In the genomic region with DNA sequence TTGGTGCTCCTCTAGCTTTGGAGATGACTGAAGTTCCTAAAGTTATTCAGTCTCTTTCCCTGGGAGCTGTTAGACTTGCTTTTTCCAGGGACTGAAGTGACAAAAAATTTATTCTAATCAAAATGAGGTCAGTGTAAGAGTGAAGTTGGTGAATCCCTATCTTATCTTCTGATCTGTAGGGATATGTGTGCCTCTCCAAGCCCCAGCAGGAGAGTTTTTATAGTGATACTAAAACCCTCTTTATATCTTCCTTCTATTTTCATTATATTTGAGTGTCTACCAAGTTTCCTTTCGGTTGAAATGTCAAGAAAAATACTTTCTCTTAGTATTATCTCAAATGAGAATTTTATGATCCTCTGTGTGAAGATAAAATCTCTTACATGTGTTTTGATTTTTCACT, we compare ENCODE assay signal across 24 cellular contexts. TPM values are rescaled to one million over a fixed set of nuclear protein-coding genes. Genes with fewer than 3 reads are reported as not detected.
DNase-seq lines count a peak whose midpoint lies in the region; ATAC-seq, FAIRE-seq and TF ChIP-seq lines count a peak whose summit lies in the region.
"Had no signal": no experiment of that assay in that cellular context is flagged by ENCODE, and none has a peak within 500 bp of the region (broad histone marks: within the 10 kb centered on the region; RNA-seq: fewer than 3 reads in every experiment).

No MANE protein-coding gene starts in this region.

- CTCF ChIA-PET in HEK293 (lab: Yijun Ruan, JAX): no interaction called here

- H3K9ac ChIP-seq in parathyroid adenoma: no peak overlapping the region
- H3K9ac ChIP-seq: BLaER1 treated with 17β-estradiol and CSF1 and Interleukin-3, amounts not matched to agents 10 nM and 100 nM; KMS-11 had no signal

- no peak overlapping the region for H2AFZ ChIP-seq in parathyroid adenoma

- H3K4me3 ChIP-seq in HEK293 (ENCODE audit: low read depth, low read length): no peak overlapping the region
- H3K4me3 ChIP-seq in parathyroid adenoma (ENCODE audit: low read depth, low read length): no peak overlapping the region
- H3K4me3 ChIP-seq: BLaER1 treated with 17β-estradiol and CSF1 and Interleukin-3, amounts not matched to agents 10 nM and 100 nM; Peyer's patch; SJCRH30 had no signal

- no peaks in the 10 kb centered on the region for H3K27me3 ChIP-seq in parathyroid adenoma (ENCODE audit: control insufficient read depth, insufficient read depth, low read length)
- H3K27me3 ChIP-seq: BLaER1 treated with 17β-estradiol and CSF1 and Interleukin-3, amounts not matched to agents 10 nM and 100 nM; Peyer's patch; SJCRH30 had no signal

- intact Hi-C loops in left colon (cut with DNase I, micrococcal nuclease): no loop called here

- no peaks in the 10 kb centered on the region for H3K36me3 ChIP-seq in HEK293 (ENCODE audit: control insufficient read depth in 2 of 2, insufficient read depth in 1 of 2, low read length in 2 of 2)
- H3K36me3 ChIP-seq in parathyroid adenoma (ENCODE audit: control insufficient read depth, insufficient read depth, low read length): no peaks in the 10 kb centered on the region
- H3K36me3 ChIP-seq: Peyer's patch, SJCRH30 had no signal

- no peak for DNase-seq in left colon
- no peak for DNase-seq in NCI-H128 (lab: John Stamatoyannopoulos, UW; ENCODE audit: unreplicated experiment)
- DNase-seq in DMS53 (lab: John Stamatoyannopoulos, UW): no peak
- no peak for DNase-seq in COLO668 (lab: John Stamatoyannopoulos, UW; ENCODE audit: unreplicated experiment)
- DNase-seq: Calu3; CD8-positive, alpha-beta T cell; DMS153; GDM1; GOT3; HCEC 1CT; IMR-90; MV-4-11; NCI-H1417 treated with DMSO at 0.1 percent for 48 hours; NCI-H187 treated with DMSO at 0.1 percent for 48 hours; NCI-H774; Peyer's patch; SJCRH30 had no signal

- TF ChIP-seq CTCF in HEK293 (tag by site-specific recombination; IDR thresholded peaks at IDR 0.05) (no peak), parathyroid adenoma (IDR thresholded peaks at IDR 0.05) (no peak)

- POLR2A ChIA-PET in HEK293 (lab: Yijun Ruan, JAX): interaction anchor here (1.5 kb wide), 1 partner anchor 19 kb away, joined by 12 read pairs; a partner anchor contains a TSS

- ATAC-seq in left colon: peak; percentile 34
- ATAC-seq: CD8-positive, alpha-beta T cell had no signal

- H3K9me3 ChIP-seq in HEK293 (ENCODE audit: control insufficient read depth, insufficient read depth, low read depth, low read length): no peaks in the 10 kb centered on the region
- H3K9me3 ChIP-seq in parathyroid adenoma (ENCODE audit: control insufficient read depth, low read length): no peaks in the 10 kb centered on the region
- H3K9me3 ChIP-seq: BLaER1 treated with 17β-estradiol and CSF1 and Interleukin-3, amounts not matched to agents 10 nM and 100 nM; Peyer's patch; SJCRH30 had no signal

- H3K4me2 ChIP-seq in parathyroid adenoma (ENCODE audit: low read length): peak overlapping the region; percentile 28
- H3K4me2 ChIP-seq: KMS-11 had no signal

- peak; percentile 71 for FAIRE-seq in TTC549 (lab: Jason Lieb, UNC)
- FAIRE-seq: GM19239 had no signal

- H3K79me2 ChIP-seq in parathyroid adenoma: peaks cover 1% of the 10 kb centered on the region

- H3K4me1 ChIP-seq in HEK293 (ENCODE audit: control insufficient read depth, insufficient read depth, low read length) (peaks cover 33% of the 10 kb centered on the region), parathyroid adenoma (no peaks in the 10 kb centered on the region)
- H3K4me1 ChIP-seq: SJCRH30 had no signal

- H3K27ac ChIP-seq in HEK293 (ENCODE audit: extremely low read depth, low read depth, low read length) (peak overlapping the region; percentile 44), parathyroid adenoma (no peak overlapping the region)
- H3K27ac ChIP-seq: BLaER1 treated with 17β-estradiol and CSF1 and Interleukin-3, amounts not matched to agents 10 nM and 100 nM; KMS-11; Peyer's patch; SJCRH30 had no signal

TF ChIP-seq in HEK293, 187 proteins besides CTCF, POLR2A, EP300 and RAD21 (continues in another document):
- TF ChIP-seq ZXDB (tag by site-specific recombination; IDR thresholded peaks at IDR 0.05) (peak; percentile 78), ZNF19 (tag by site-specific recombination; IDR thresholded peaks at IDR 0.05; ENCODE audit: low read depth) (no peak), EGR2 (tag by site-specific recombination; IDR thresholded peaks at IDR 0.05; ENCODE audit: low read depth) (no peak), OVOL3 (tag by site-specific recombination; IDR thresholded peaks at IDR 0.05) (peak; percentile 36; the same call in 1 of the 2 replicates), HOXD13 (CRISPR knock-in tag; IDR thresholded peaks at IDR 0.05; ENCODE audit: borderline replicate concordance) (no peak), ZBTB17 (tag by site-specific recombination; IDR thresholded peaks at IDR 0.05) (0 out of 2 replicates have a peak, but pooled peaks have one; percentile 20), ZNF2 (tag by site-specific recombination; IDR thresholded peaks at IDR 0.05) (no peak), OSR2 (tag by site-specific recombination; IDR thresholded peaks at IDR 0.05) (peak; percentile 74), ZNF596 (tag by site-specific recombination; IDR thresholded peaks at IDR 0.05) (peak; percentile 71; the same call in 1 of the 2 replicates), ZFP69B (tag by site-specific recombination; IDR thresholded peaks at IDR 0.05) (no peak), WT1 (tag by site-specific recombination; IDR thresholded peaks at IDR 0.05) (peak; percentile 62), GFI1B (tag by site-specific recombination; IDR thresholded peaks at IDR 0.05) (peak; percentile 43; the same call in 1 of the 2 replicates), KLF16 (tag by site-specific recombination; IDR thresholded peaks at IDR 0.05) (no peak), ZNF239 (tag by site-specific recombination; IDR thresholded peaks at IDR 0.05) (no peak), ZNF473 (tag by site-specific recombination; IDR thresholded peaks at IDR 0.05) (no peak), ZNF747 (tag by site-specific recombination; IDR thresholded peaks at IDR 0.05) (no peak), ZNF10 (tag by site-specific recombination; IDR thresholded peaks at IDR 0.05) (no peak; the same call in 1 of the 2 replicates)
- TF ChIP-seq, protein P1, sequence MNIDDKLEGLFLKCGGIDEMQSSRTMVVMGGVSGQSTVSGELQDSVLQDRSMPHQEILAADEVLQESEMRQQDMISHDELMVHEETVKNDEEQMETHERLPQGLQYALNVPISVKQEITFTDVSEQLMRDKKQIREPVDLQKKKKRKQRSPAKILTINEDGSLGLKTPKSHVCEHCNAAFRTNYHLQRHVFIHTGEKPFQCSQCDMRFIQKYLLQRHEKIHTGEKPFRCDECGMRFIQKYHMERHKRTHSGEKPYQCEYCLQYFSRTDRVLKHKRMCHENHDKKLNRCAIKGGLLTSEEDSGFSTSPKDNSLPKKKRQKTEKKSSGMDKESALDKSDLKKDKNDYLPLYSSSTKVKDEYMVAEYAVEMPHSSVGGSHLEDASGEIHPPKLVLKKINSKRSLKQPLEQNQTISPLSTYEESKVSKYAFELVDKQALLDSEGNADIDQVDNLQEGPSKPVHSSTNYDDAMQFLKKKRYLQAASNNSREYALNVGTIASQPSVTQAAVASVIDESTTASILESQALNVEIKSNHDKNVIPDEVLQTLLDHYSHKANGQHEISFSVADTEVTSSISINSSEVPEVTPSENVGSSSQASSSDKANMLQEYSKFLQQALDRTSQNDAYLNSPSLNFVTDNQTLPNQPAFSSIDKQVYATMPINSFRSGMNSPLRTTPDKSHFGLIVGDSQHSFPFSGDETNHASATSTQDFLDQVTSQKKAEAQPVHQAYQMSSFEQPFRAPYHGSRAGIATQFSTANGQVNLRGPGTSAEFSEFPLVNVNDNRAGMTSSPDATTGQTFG (tag by site-specific recombination; IDR thresholded peaks at IDR 0.05; ENCODE audit: borderline replicate concordance): no peak
- TF ChIP-seq, protein P2, sequence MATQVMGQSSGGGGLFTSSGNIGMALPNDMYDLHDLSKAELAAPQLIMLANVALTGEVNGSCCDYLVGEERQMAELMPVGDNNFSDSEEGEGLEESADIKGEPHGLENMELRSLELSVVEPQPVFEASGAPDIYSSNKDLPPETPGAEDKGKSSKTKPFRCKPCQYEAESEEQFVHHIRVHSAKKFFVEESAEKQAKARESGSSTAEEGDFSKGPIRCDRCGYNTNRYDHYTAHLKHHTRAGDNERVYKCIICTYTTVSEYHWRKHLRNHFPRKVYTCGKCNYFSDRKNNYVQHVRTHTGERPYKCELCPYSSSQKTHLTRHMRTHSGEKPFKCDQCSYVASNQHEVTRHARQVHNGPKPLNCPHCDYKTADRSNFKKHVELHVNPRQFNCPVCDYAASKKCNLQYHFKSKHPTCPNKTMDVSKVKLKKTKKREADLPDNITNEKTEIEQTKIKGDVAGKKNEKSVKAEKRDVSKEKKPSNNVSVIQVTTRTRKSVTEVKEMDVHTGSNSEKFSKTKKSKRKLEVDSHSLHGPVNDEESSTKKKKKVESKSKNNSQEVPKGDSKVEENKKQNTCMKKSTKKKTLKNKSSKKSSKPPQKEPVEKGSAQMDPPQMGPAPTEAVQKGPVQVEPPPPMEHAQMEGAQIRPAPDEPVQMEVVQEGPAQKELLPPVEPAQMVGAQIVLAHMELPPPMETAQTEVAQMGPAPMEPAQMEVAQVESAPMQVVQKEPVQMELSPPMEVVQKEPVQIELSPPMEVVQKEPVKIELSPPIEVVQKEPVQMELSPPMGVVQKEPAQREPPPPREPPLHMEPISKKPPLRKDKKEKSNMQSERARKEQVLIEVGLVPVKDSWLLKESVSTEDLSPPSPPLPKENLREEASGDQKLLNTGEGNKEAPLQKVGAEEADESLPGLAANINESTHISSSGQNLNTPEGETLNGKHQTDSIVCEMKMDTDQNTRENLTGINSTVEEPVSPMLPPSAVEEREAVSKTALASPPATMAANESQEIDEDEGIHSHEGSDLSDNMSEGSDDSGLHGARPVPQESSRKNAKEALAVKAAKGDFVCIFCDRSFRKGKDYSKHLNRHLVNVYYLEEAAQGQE (tag by site-specific recombination; IDR thresholded peaks at IDR 0.05): no peak
- TF ChIP-seq, protein P3, sequence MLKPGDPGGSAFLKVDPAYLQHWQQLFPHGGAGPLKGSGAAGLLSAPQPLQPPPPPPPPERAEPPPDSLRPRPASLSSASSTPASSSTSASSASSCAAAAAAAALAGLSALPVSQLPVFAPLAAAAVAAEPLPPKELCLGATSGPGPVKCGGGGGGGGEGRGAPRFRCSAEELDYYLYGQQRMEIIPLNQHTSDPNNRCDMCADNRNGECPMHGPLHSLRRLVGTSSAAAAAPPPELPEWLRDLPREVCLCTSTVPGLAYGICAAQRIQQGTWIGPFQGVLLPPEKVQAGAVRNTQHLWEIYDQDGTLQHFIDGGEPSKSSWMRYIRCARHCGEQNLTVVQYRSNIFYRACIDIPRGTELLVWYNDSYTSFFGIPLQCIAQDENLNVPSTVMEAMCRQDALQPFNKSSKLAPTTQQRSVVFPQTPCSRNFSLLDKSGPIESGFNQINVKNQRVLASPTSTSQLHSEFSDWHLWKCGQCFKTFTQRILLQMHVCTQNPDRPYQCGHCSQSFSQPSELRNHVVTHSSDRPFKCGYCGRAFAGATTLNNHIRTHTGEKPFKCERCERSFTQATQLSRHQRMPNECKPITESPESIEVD (tag by site-specific recombination; IDR thresholded peaks at IDR 0.05): peak; percentile 95

RNA-seq across cellular contexts. Expression of a gene that starts 18.9 kb away (rescaled TPM):
- 100 to 1,000 TPM; 105 to 106 TPM for total RNA-seq in left colon
- total RNA-seq: OCI-LY7 had no signal
